In genomic region chr15:62649793-62650420, GRCh38 we compare ENCODE assay signal across 8 cellular contexts.
DNase-seq lines count a peak whose midpoint lies in the region; ATAC-seq, FAIRE-seq and TF ChIP-seq lines count a peak whose summit lies in the region.

No MANE protein-coding gene starts in this region.

- CTCF ChIA-PET in H1 (lab: Charles Lee; ENCODE audit: partially characterized antibody) = interaction anchor here (0.6 to 2.0 kb wide), 11 partner anchors 7 to 364 kb away, joined by 3 to 8 read pairs (median 3); no protein-coding TSS in a partner anchor

- H2BK20ac ChIP-seq in H1 (ENCODE audit: low read length) = no peak overlapping the region

- no peaks in the 10 kb centered on the region for H3K79me1 ChIP-seq in H1 (ENCODE audit: low read depth, low read length)

- H4K91ac ChIP-seq in H1 (replicated peaks; ENCODE audit: insufficient read length, low read length) = no peak overlapping the region

- no peak for TF ChIP-seq POLR2A in H1 (IDR thresholded peaks at IDR 0.05; ENCODE audit: control extremely low read depth in 1 of 2, low read depth in 2 of 2, low read length in 2 of 2)

- H3K36me3 ChIP-seq in H1 (ENCODE audit: control insufficient read depth in 2 of 4, insufficient read depth in 4 of 4, low read length in 3 of 4) = peaks cover 0 to 3% (median 1%) of the 10 kb centered on the region in 4 experiments; a peak in 3 of 8 replicates

- H3K4me1 ChIP-seq in H1 (replicated peaks in 1 of 4; ENCODE audit: control insufficient read depth in 3 of 4, insufficient read depth in 4 of 4, low read length in 3 of 4) = peaks cover 0 to 2% (median 1%) of the 10 kb centered on the region in 4 experiments; a peak in 3 of 7 replicates

- no peak for TF ChIP-seq RAD21 in H1 (IDR thresholded peaks at IDR 0.05 in 1 of 2, conservative IDR thresholded peaks at IDR 0.05 in 1 of 2; ENCODE audit: low read depth in 2 of 2, low read length in 2 of 2)

- H2BK15ac ChIP-seq in H1 (ENCODE audit: low read length) = no peak overlapping the region

- no peak overlapping the region for H2BK5ac ChIP-seq in H1 (ENCODE audit: low read depth, low read length)

- no peak overlapping the region for H4K5ac ChIP-seq in H1 (ENCODE audit: insufficient read length, low read depth, low read length)

- ATAC-seq in HG03060 (IDR thresholded peaks at IDR 0.05; ENCODE audit: low read depth, unreplicated experiment) = peak; percentile 66
- ATAC-seq in stimulated activated effector memory CD8-positive, alpha-beta T cell treated with anti-CD3 and anti-CD28 coated beads, Interleukin-12 subunit alpha, Interleukin-12 subunit beta, amount 100 ng/mL, for 72 hours = peak; percentile 79

- H4K20me1 ChIP-seq in H1 (replicated peaks in 1 of 2; ENCODE audit: control insufficient read depth in 1 of 2, insufficient read depth in 2 of 2, low read length in 2 of 2) = no peaks in the 10 kb centered on the region

- no peaks in the 10 kb centered on the region for H3K79me2 ChIP-seq in H1 (ENCODE audit: control insufficient read depth in 1 of 2, insufficient read depth in 2 of 2, low read length in 2 of 2)

- no peak overlapping the region for H3K4me2 ChIP-seq in H1 (ENCODE audit: insufficient read depth in 1 of 2, low read depth in 2 of 2, low read length in 2 of 2)

- H2BK120ac ChIP-seq in H1 (replicated peaks; ENCODE audit: low read depth, low read length) = no peak overlapping the region

- no peaks in the 10 kb centered on the region for H3K23me2 ChIP-seq in H1 (ENCODE audit: low read depth, low read length)

- no peak overlapping the region for H3K4me3 Mint-ChIP-seq in stimulated activated effector memory CD8-positive, alpha-beta T cell treated with anti-CD3 and anti-CD28 coated beads, Interleukin-12 subunit alpha, Interleukin-12 subunit beta, amount 100 ng/mL, for 72 hours
- no peak overlapping the region for H3K4me3 Mint-ChIP-seq in type B pancreatic cell

- H3K36me3 Mint-ChIP-seq in stimulated activated effector memory CD8-positive, alpha-beta T cell treated with anti-CD3 and anti-CD28 coated beads, Interleukin-12 subunit alpha, Interleukin-12 subunit beta, amount 100 ng/mL, for 72 hours = no peaks in the 10 kb centered on the region
- H3K36me3 Mint-ChIP-seq in type B pancreatic cell = peaks cover 32% of the 10 kb centered on the region

- H2BK12ac ChIP-seq in H1 (ENCODE audit: low read depth, low read length) = no peak overlapping the region

- no peak overlapping the region for H3K4ac ChIP-seq in H1 (replicated peaks; ENCODE audit: insufficient read length, low read depth, low read length)

- no peak overlapping the region for H3K27ac ChIP-seq in H1 (ENCODE audit: low read depth, low read length)

- no peaks in the 10 kb centered on the region for H3K9me3 ChIP-seq in H1 (ENCODE audit: insufficient read depth in 2 of 2, low read depth in 1 of 2, low read length in 1 of 2)

- H3K4me3 ChIP-seq in H1 (ENCODE audit: extremely low read depth in 1 of 4, insufficient read depth in 2 of 4, low read depth in 3 of 4, low read length in 4 of 4) = no peak overlapping the region

- H2AFZ ChIP-seq in H1 (ENCODE audit: low read length) = no peak overlapping the region

- H4K8ac ChIP-seq in H1 (ENCODE audit: extremely low read depth, insufficient read depth, low read length) = no peak overlapping the region

- no peak overlapping the region for H3K18ac ChIP-seq in H1 (ENCODE audit: extremely low read depth, low read length)

- no peaks in the 10 kb centered on the region for H3K27me3 ChIP-seq in H1 (replicated peaks in 1 of 4; ENCODE audit: control insufficient read depth in 3 of 4, extremely low read depth in 1 of 4, insufficient read depth in 3 of 4, low read length in 3 of 4)

- no peak overlapping the region for H3K23ac ChIP-seq in H1 (ENCODE audit: insufficient read length)

- H3K27ac Mint-ChIP-seq in stimulated activated effector memory CD8-positive, alpha-beta T cell treated with anti-CD3 and anti-CD28 coated beads, Interleukin-12 subunit alpha, Interleukin-12 subunit beta, amount 100 ng/mL, for 72 hours = no peak overlapping the region
- H3K27ac Mint-ChIP-seq in type B pancreatic cell = no peak overlapping the region

- 95% methylated on average over 12 of the region's 12 CpGs; no CpG with 5 or more reads in 1 of the 2 experiments for WGBS in H1 (ENCODE audit: extremely low coverage in 1 of 2, insufficient coverage in 1 of 2, insufficient read length in 1 of 2, insufficient replicate concordance in 2 of 2, low coverage in 1 of 2, low lambda C conversion rate in 2 of 2, missing lambda C conversion rate in 1 of 2), 2 experiments

- no peak overlapping the region for H3K14ac ChIP-seq in H1 (ENCODE audit: insufficient read length)

- FAIRE-seq in H1 (lab: Jason Lieb, UNC) = no peak
- no peak for FAIRE-seq in D721Med (lab: Jason Lieb, UNC)

- no peak overlapping the region for H3K9ac ChIP-seq in H1 (replicated peaks in 1 of 4; ENCODE audit: extremely low read depth in 1 of 4, low read depth in 3 of 4, low read length in 3 of 4)

- TF ChIP-seq EP300 in H1 (IDR thresholded peaks at IDR 0.05; ENCODE audit: borderline replicate concordance in 1 of 2, low read depth in 2 of 2, low read length in 2 of 2) = no peak

- POLR2A ChIA-PET in H1 (lab: Charles Lee; ENCODE audit: partially characterized antibody) = no interaction called here

- TF ChIP-seq CTCF in H1 (IDR thresholded peaks at IDR 0.05; ENCODE audit: control extremely low read depth in 1 of 3, insufficient read depth in 1 of 3, low read depth in 1 of 3, low read length in 3 of 3) (no peak), D721Med (IDR thresholded peaks at IDR 0.05; ENCODE audit: insufficient read depth, missing control alignments) (no peak), type B pancreatic cell (conservative IDR thresholded peaks at IDR 0.05) (no peak)

- H3K56ac ChIP-seq in H1 (replicated peaks; ENCODE audit: insufficient read length, low read depth, low read length) = no peak overlapping the region

- H3K27me3 Mint-ChIP-seq in type B pancreatic cell = no peaks in the 10 kb centered on the region

- no peaks in the 10 kb centered on the region for H3K9me3 Mint-ChIP-seq in stimulated activated effector memory CD8-positive, alpha-beta T cell treated with anti-CD3 and anti-CD28 coated beads, Interleukin-12 subunit alpha, Interleukin-12 subunit beta, amount 100 ng/mL, for 72 hours
- H3K9me3 Mint-ChIP-seq in type B pancreatic cell = peaks cover 5% of the 10 kb centered on the region

- H3K4me1 Mint-ChIP-seq in stimulated activated effector memory CD8-positive, alpha-beta T cell treated with anti-CD3 and anti-CD28 coated beads, Interleukin-12 subunit alpha, Interleukin-12 subunit beta, amount 100 ng/mL, for 72 hours = no peaks in the 10 kb centered on the region
- peaks cover 11% of the 10 kb centered on the region for H3K4me1 Mint-ChIP-seq in type B pancreatic cell (ENCODE audit: unreplicated experiment)

- H2AK5ac ChIP-seq in H1 (ENCODE audit: low read depth, low read length) = no peak overlapping the region

- DNase-seq in activated T-cell treated with anti-CD3 and anti-CD28 coated beads for 48 hours (ENCODE audit: low read depth) (peak; percentile 4), H1 (ENCODE audit: low read depth in 1 of 2, low spot score in 2 of 2) (no peak), D721Med (ENCODE audit: insufficient read length, low spot score) (no peak), DMS53 (lab: John Stamatoyannopoulos, UW) (no peak), type B pancreatic cell (ENCODE audit: extremely low spot score, unreplicated experiment) (no peak)
- no peak for DNase-seq in activated T-cell treated with anti-CD3 and anti-CD28 coated beads, Interleukin-2, amount 50 U/mL, for 1 hour
- no peak for DNase-seq in stimulated activated effector memory CD8-positive, alpha-beta T cell treated with anti-CD3 and anti-CD28 coated beads, Interleukin-12 subunit alpha, Interleukin-12 subunit beta, amount 100 ng/mL, for 72 hours (ENCODE audit: low spot score in 2 of 2)

TF ChIP-seq in H1, 55 proteins besides CTCF, POLR2A, EP300 and RAD21 (continues in another document):
- TF ChIP-seq JUN (IDR thresholded peaks at IDR 0.05; ENCODE audit: low read depth, low read length) = no peak
- no peak for TF ChIP-seq SP1 (IDR thresholded peaks at IDR 0.05; ENCODE audit: low read depth, low read length)
